Comparison of ENCODE assay signal across 8 cellular contexts in the genomic region with DNA sequence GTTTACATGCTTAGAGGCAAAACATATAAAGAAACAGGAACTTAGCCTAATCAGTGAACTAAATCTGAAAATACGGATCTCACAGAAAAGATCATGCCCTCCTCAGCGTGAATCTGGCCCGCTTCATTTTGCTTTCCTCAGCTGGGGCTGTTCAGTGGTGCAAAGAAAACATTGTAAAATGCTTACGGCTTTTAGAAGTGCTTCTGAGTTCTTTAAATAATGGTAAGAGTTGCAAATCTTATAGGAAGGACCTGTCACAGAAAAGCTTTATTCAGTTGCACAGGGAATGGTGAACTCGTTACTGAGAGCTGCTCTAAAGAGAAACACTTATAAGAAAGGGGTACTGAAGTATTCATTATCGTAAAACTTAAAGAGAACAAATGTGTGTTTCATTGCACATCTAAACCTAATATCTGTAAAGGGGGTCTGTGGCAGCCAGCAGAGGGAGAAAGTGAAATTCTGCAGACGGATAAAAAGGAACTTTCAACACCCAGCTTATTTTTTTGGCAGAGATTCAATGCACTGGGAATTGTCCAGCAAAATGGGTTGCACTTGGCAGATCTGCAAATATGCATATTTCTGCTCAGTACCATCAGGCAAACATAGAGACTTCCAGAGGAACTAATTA.
DNase-seq lines count a peak whose midpoint lies in the region; ATAC-seq and TF ChIP-seq lines count a peak whose summit lies in the region.

No MANE protein-coding gene starts in this region.

- peak overlapping the region in 3 of 10 experiments; percentile 2 to 31 (median 25); a peak in 5 of 20 replicates for H3K4me3 ChIP-seq in BLaER1 treated with 17β-estradiol and CSF1 and Interleukin-3, amounts not matched to agents 10 nM and 100 nM

- H3K9me3 ChIP-seq in BLaER1 treated with 17β-estradiol and CSF1 and Interleukin-3, amounts not matched to agents 10 nM and 100 nM (replicated peaks in 1 of 11), result no peaks in the 10 kb centered on the region

- H3K4me3 Mint-ChIP-seq in naive thymus-derived CD8-positive, alpha-beta T cell, result peak overlapping the region in 6 of 10 donors; percentile 1 to 43 (median 35)
- H3K4me3 Mint-ChIP-seq in progenitor cell of endocrine pancreas (ENCODE audit: low read depth), result no peak overlapping the region

- no peaks in the 10 kb centered on the region for H3K36me3 ChIP-seq in BLaER1 treated with 17β-estradiol and CSF1 and Interleukin-3, amounts not matched to agents 10 nM and 100 nM

- ATAC-seq in HG02938 (IDR thresholded peaks at IDR 0.05; ENCODE audit: unreplicated experiment) (peak; percentile 46), GM18858 (IDR thresholded peaks at IDR 0.05; ENCODE audit: unreplicated experiment) (no peak), HG03520 (IDR thresholded peaks at IDR 0.05; ENCODE audit: unreplicated experiment) (no peak), GM21381 (IDR thresholded peaks at IDR 0.05; ENCODE audit: unreplicated experiment) (no peak)
- no peak for ATAC-seq in naive thymus-derived CD8-positive, alpha-beta T cell

- H3K27ac ChIP-seq in BLaER1 treated with 17β-estradiol and CSF1 and Interleukin-3, amounts not matched to agents 10 nM and 100 nM, result no peak overlapping the region

- POLR2A ChIA-PET in naive thymus-derived CD8-positive, alpha-beta T cell (lab: Charles Lee), result no interaction called here

- H3K27ac Mint-ChIP-seq in naive thymus-derived CD8-positive, alpha-beta T cell, result no peak overlapping the region
- no peak overlapping the region for H3K27ac Mint-ChIP-seq in progenitor cell of endocrine pancreas

- DNase-seq in cerebellum (ENCODE audit: low spot score) (peak; percentile 45), progenitor cell of endocrine pancreas (ENCODE audit: low spot score, unreplicated experiment) (no peak)
- no peak for DNase-seq in naive thymus-derived CD8-positive, alpha-beta T cell

- peaks cover 5 to 24% (median 12%) of the 10 kb centered on the region in 10 experiments; a peak in 17 of 20 replicates for H3K4me1 ChIP-seq in BLaER1 treated with 17β-estradiol and CSF1 and Interleukin-3, amounts not matched to agents 10 nM and 100 nM

- no peaks in the 10 kb centered on the region for H3K36me3 Mint-ChIP-seq in naive thymus-derived CD8-positive, alpha-beta T cell
- H3K36me3 Mint-ChIP-seq in progenitor cell of endocrine pancreas (ENCODE audit: insufficient read depth), result no peaks in the 10 kb centered on the region

- peak overlapping the region; percentile 24 to 81 (median 53); a peak in 21 of 22 replicates for H3K4me2 ChIP-seq in BLaER1 treated with 17β-estradiol and CSF1 and Interleukin-3, amounts not matched to agents 10 nM and 100 nM

- H3K27me3 Mint-ChIP-seq in naive thymus-derived CD8-positive, alpha-beta T cell, result peaks cover 3 to 13% (median 11%) of the 10 kb centered on the region in 5 donors
- no peaks in the 10 kb centered on the region for H3K27me3 Mint-ChIP-seq in progenitor cell of endocrine pancreas

- peak overlapping the region in 3 of 11 experiments; percentile 1 to 32 (median 25); a peak in 1 of 22 replicates for H3K9ac ChIP-seq in BLaER1 treated with 17β-estradiol and CSF1 and Interleukin-3, amounts not matched to agents 10 nM and 100 nM

- no peak for TF ChIP-seq CTCF in progenitor cell of endocrine pancreas (IDR thresholded peaks at IDR 0.05; ENCODE audit: unreplicated experiment)

- H3K27me3 ChIP-seq in BLaER1 treated with 17β-estradiol and CSF1 and Interleukin-3, amounts not matched to agents 10 nM and 100 nM, result no peaks in the 10 kb centered on the region

- H3K4me1 Mint-ChIP-seq in naive thymus-derived CD8-positive, alpha-beta T cell, result peaks cover 0 to 7% (median 2%) of the 10 kb centered on the region in 4 donors
- no peaks in the 10 kb centered on the region for H3K4me1 Mint-ChIP-seq in progenitor cell of endocrine pancreas (ENCODE audit: low read depth)

- no peaks in the 10 kb centered on the region for H4K20me1 ChIP-seq in BLaER1 treated with 17β-estradiol and CSF1 and Interleukin-3, amounts not matched to agents 10 nM and 100 nM

- H3K9me3 Mint-ChIP-seq in naive thymus-derived CD8-positive, alpha-beta T cell, result no peaks in the 10 kb centered on the region
- H3K9me3 Mint-ChIP-seq in progenitor cell of endocrine pancreas (ENCODE audit: low read depth), result no peaks in the 10 kb centered on the region
